ENCODE assay signal across 29 cellular contexts in genomic region chr18:58470292-58470691, GRCh38.
"Had no signal": no experiment of that assay in that cellular context is flagged by ENCODE, and none has a peak within 500 bp of the region (broad histone marks: within the 10 kb centered on the region; RNA-seq: fewer than 3 reads in every experiment).

No MANE protein-coding gene starts in this region.

- H3K9me3 ChIP-seq: stomach, suprapubic skin, testis, thoracic aorta, thyroid gland, tibial artery, tibial nerve, transverse colon, upper lobe of left lung, upper lobe of right lung, uterus, vagina had no signal

- H3K4me1 Mint-ChIP-seq: stimulated activated effector memory CD8-positive, alpha-beta T cell treated with anti-CD3 and anti-CD28 coated beads, Interleukin-12 subunit alpha, Interleukin-12 subunit beta, amount 100 ng/mL, for 72 hours; stimulated activated memory B cell treated with anti-CD40 and anti-IgM and Interleukin-4, amounts not matched to agents 10 μg/mL and 1 μg/mL and 100 μg/mL, for 72 hours; stimulated activated naive B cell treated with anti-CD40 and anti-IgM and Interleukin-4, amounts not matched to agents 10 μg/mL and 1 μg/mL and 100 μg/mL, for 72 hours; stimulated activated naive CD8-positive, alpha-beta T cell treated with anti-CD3 and anti-CD28 coated beads, Interleukin-15, amount 100 ng/mL, for 72 hours had no signal

- H3K27me3 Mint-ChIP-seq: stimulated activated naive CD8-positive, alpha-beta T cell treated with anti-CD3 and anti-CD28 coated beads, Interleukin-15, Interleukin-2, amounts not matched to agents 100 ng/mL and 50 ng/mL, for 24 hours had no signal

- H3K27me3 ChIP-seq: stomach, testis, thyroid gland, tibial nerve, transverse colon, upper lobe of left lung, upper lobe of right lung, uterus, vagina had no signal

- H3K4me3 Mint-ChIP-seq: stimulated activated effector memory CD8-positive, alpha-beta T cell treated with anti-CD3 and anti-CD28 coated beads, Interleukin-12 subunit alpha, Interleukin-12 subunit beta, amount 100 ng/mL, for 72 hours; stimulated activated memory B cell treated with anti-CD40 and anti-IgM and Interleukin-4, amounts not matched to agents 10 μg/mL and 1 μg/mL and 100 μg/mL, for 72 hours; stimulated activated naive B cell treated with anti-CD40 and anti-IgM and Interleukin-4, amounts not matched to agents 10 μg/mL and 1 μg/mL and 100 μg/mL, for 72 hours; stimulated activated naive CD8-positive, alpha-beta T cell treated with anti-CD3 and anti-CD28 coated beads, Interleukin-15, amount 100 ng/mL, for 72 hours; stimulated activated naive CD8-positive, alpha-beta T cell treated with anti-CD3 and anti-CD28 coated beads, Interleukin-15, Interleukin-2, amounts not matched to agents 100 ng/mL and 50 ng/mL, for 24 hours; type B pancreatic cell had no signal

- H3K36me3 Mint-ChIP-seq: stimulated activated effector memory CD8-positive, alpha-beta T cell treated with anti-CD3 and anti-CD28 coated beads, Interleukin-12 subunit alpha, Interleukin-12 subunit beta, amount 100 ng/mL, for 72 hours; stimulated activated memory B cell treated with anti-CD40 and anti-IgM and Interleukin-4, amounts not matched to agents 10 μg/mL and 1 μg/mL and 100 μg/mL, for 72 hours; type B pancreatic cell had no signal

- FAIRE-seq: urothelium cell line had no signal

- H3K4me3 ChIP-seq: stomach, suprapubic skin, testis, thoracic aorta, thyroid gland, tibial artery, tibial nerve, transverse colon, upper lobe of left lung, upper lobe of right lung, uterus, vagina had no signal

- ATAC-seq: stimulated activated effector memory CD8-positive, alpha-beta T cell treated with anti-CD3 and anti-CD28 coated beads, Interleukin-12 subunit alpha, Interleukin-12 subunit beta, amount 100 ng/mL, for 72 hours; stimulated activated memory B cell treated with anti-CD40 and anti-IgM and Interleukin-4, amounts not matched to agents 10 μg/mL and 1 μg/mL and 100 μg/mL, for 72 hours; stimulated activated naive B cell treated with anti-CD40 and anti-IgM and Interleukin-4, amounts not matched to agents 10 μg/mL and 1 μg/mL and 100 μg/mL, for 72 hours; stimulated activated naive CD8-positive, alpha-beta T cell treated with anti-CD3 and anti-CD28 coated beads, Interleukin-15, amount 100 ng/mL, for 72 hours; stimulated activated naive CD8-positive, alpha-beta T cell treated with anti-CD3 and anti-CD28 coated beads, Interleukin-15, Interleukin-2, amounts not matched to agents 100 U/mL and 50 U/mL, for 24 hours; upper lobe of right lung had no signal

- H3K4me1 ChIP-seq: stomach, suprapubic skin, testis, thyroid gland, tibial artery, tibial nerve, transverse colon, upper lobe of left lung, upper lobe of right lung, uterus, vagina had no signal

- H3K36me3 ChIP-seq: stomach, suprapubic skin, thoracic aorta, thyroid gland, tibial artery, tibial nerve, transverse colon, upper lobe of left lung, upper lobe of right lung, uterus, vagina had no signal

- H3K27ac Mint-ChIP-seq: stimulated activated effector memory CD8-positive, alpha-beta T cell treated with anti-CD3 and anti-CD28 coated beads, Interleukin-12 subunit alpha, Interleukin-12 subunit beta, amount 100 ng/mL, for 72 hours; stimulated activated memory B cell treated with anti-CD40 and anti-IgM and Interleukin-4, amounts not matched to agents 10 μg/mL and 1 μg/mL and 100 μg/mL, for 72 hours; stimulated activated naive B cell treated with anti-CD40 and anti-IgM and Interleukin-4, amounts not matched to agents 10 μg/mL and 1 μg/mL and 100 μg/mL, for 72 hours; stimulated activated naive CD8-positive, alpha-beta T cell treated with anti-CD3 and anti-CD28 coated beads, Interleukin-15, amount 100 ng/mL, for 72 hours; stimulated activated naive CD8-positive, alpha-beta T cell treated with anti-CD3 and anti-CD28 coated beads, Interleukin-15, Interleukin-2, amounts not matched to agents 100 ng/mL and 50 ng/mL, for 24 hours; type B pancreatic cell had no signal

- DNase-seq: stimulated activated CD4-positive, alpha-beta T cell treated with anti-CD3 and anti-CD28 coated beads, Interleukin-2, amount 100 ng/mL, for 48 hours; stimulated activated CD4-positive, alpha-beta T cell treated with anti-CD3 and anti-CD28 coated beads, Interleukin-4, amount 100 ng/mL, for 1 hour; stimulated activated CD4-positive, alpha-beta T cell treated with anti-CD3 and anti-CD28 coated beads, Interleukin-4, amount 100 ng/mL, for 24 hours; stimulated activated CD4-positive, alpha-beta T cell treated with anti-CD3 and anti-CD28 coated beads, Interleukin-4, amount 100 ng/mL, for 4 hours; stimulated activated CD8-positive, alpha-beta memory T cell treated with anti-CD3 and anti-CD28 coated beads, Interleukin-4, amount 100 ng/mL, for 48 hours; stimulated activated naive B cell treated with anti-CD40 and anti-IgM and Interleukin-4, amounts not matched to agents 10 μg/mL and 1 μg/mL and 100 μg/mL, for 72 hours; stimulated activated naive CD4-positive, alpha-beta T cell; stimulated activated naive CD4-positive, alpha-beta T cell treated with Interleukin-2 at 50 U/mL for 16 hours; stimulated activated naive CD8-positive, alpha-beta T cell treated with anti-CD3 and anti-CD28 coated beads, Interleukin-15, amount 100 ng/mL, for 72 hours; stimulated activated naive CD8-positive, alpha-beta T cell treated with anti-CD3 and anti-CD28 coated beads, Interleukin-15, Interleukin-2, amounts not matched to agents 100 U/mL and 50 U/mL, for 24 hours; stomach; substantia nigra; testis; thyroid gland; tibial artery; transverse colon; trophoblast cell; upper lobe of right lung; uterus had no signal

- H3K27ac ChIP-seq: stomach, suprapubic skin, testis, thoracic aorta, thyroid gland, tibial artery, tibial nerve, transverse colon, upper lobe of left lung, upper lobe of right lung, uterus, vagina had no signal
